24 cellular contexts compared by ENCODE assay signal in the genomic region with DNA sequence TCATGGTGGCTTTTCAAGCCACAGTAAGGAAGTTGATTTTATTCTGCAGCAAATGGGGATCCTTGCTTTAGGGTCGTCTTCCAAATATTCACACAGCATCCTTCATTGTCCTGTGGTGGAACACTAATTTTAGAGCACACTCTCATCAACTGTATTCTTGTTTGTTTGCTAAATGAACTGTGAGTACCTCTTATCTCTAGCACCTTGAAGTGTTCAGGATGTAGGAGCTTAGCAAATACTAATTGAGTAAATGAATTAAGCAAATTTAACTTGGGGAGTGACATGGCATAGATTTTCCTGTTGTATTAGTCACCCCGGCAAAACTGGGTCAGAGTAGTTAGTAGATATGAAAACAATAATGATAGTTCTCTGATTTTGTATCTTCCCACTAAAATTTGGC.
DNase-seq lines count a peak whose midpoint lies in the region; ATAC-seq, FAIRE-seq and TF ChIP-seq lines count a peak whose summit lies in the region.
"Had no signal": no experiment of that assay in that cellular context is flagged by ENCODE, and none has a peak within 500 bp of the region (broad histone marks: within the 10 kb centered on the region; RNA-seq: fewer than 3 reads in every experiment).

No MANE protein-coding gene starts in this region.

- no peak for TF ChIP-seq POLR2A in A549 (IDR thresholded peaks at IDR 0.05; ENCODE audit: low read length)

- DNase-seq in DMS53 (lab: John Stamatoyannopoulos, UW) (peak; percentile 32), DMS53 treated with DMSO at 0.1 percent for 48 hours (lab: John Stamatoyannopoulos, UW; ENCODE audit: unreplicated experiment) (no peak), A549 (ENCODE audit: low read depth in 1 of 2, low spot score in 1 of 2) (no peak), left lung (no peak), upper lobe of right lung (no peak), mesenteric fat pad (ENCODE audit: low spot score) (no peak), T1000 (lab: John Stamatoyannopoulos, UW) (no peak)
- DNase-seq: ACHN; AML-193; BE2C; CD4-positive, alpha-beta T cell; CD8-positive, alpha-beta memory T cell; DMS 273 treated with DMSO at 0.1 percent for 48 hours; DND-41; GOT3; HFFc6 had no signal

- H3K4me1 ChIP-seq in A549 (no peaks in the 10 kb centered on the region), left lung (no peaks in the 10 kb centered on the region), upper lobe of right lung (no peaks in the 10 kb centered on the region)
- H3K4me1 ChIP-seq: BE2C; BLaER1 treated with 17β-estradiol and CSF1 and Interleukin-3, amounts not matched to agents 10 nM and 100 nM; HAP-1 had no signal

- TF ChIP-seq RAD21 in A549 (conservative IDR thresholded peaks at IDR 0.05 in 1 of 2, IDR thresholded peaks at IDR 0.05 in 1 of 2) = no peak

- H3K27me3 ChIP-seq in left lung (no peaks in the 10 kb centered on the region), upper lobe of right lung (no peaks in the 10 kb centered on the region)
- H3K27me3 ChIP-seq: BE2C had no signal

- H3K36me3 ChIP-seq in left lung (no peaks in the 10 kb centered on the region), upper lobe of right lung (no peaks in the 10 kb centered on the region)
- H3K36me3 ChIP-seq: BE2C; BLaER1 treated with 17β-estradiol and CSF1 and Interleukin-3, amounts not matched to agents 10 nM and 100 nM; HAP-1 had no signal

- H3K27ac ChIP-seq in A549 = no peak overlapping the region
- H3K27ac ChIP-seq in left lung = no peak overlapping the region
- H3K27ac ChIP-seq in upper lobe of right lung = no peak overlapping the region
- H3K27ac ChIP-seq: 22Rv1; BLaER1 treated with 17β-estradiol and CSF1 and Interleukin-3, amounts not matched to agents 10 nM and 100 nM had no signal

- H3K4me3 ChIP-seq in A549 = no peak overlapping the region
- no peak overlapping the region for H3K4me3 ChIP-seq in left lung
- H3K4me3 ChIP-seq in upper lobe of right lung = no peak overlapping the region
- H3K4me3 ChIP-seq: BLaER1 treated with 17β-estradiol and CSF1 and Interleukin-3, amounts not matched to agents 10 nM and 100 nM; HAP-1 had no signal

- intact Hi-C loops in left lung (cut with DNase I) = no loop called here
- intact Hi-C loops in upper lobe of right lung (cut with DNase I) = no loop called here

- CTCF ChIA-PET in A549 (lab: Yijun Ruan, JAX) = no interaction called here

- no peak for ATAC-seq in A549
- peak; percentile 82 for ATAC-seq in left lung
- peak; percentile 45 for ATAC-seq in upper lobe of right lung

- 3% methylated on average over 2 of the region's 2 CpGs for WGBS in A549 (ENCODE audit: missing lambda C conversion rate)

- FAIRE-seq in A549 (lab: Jason Lieb, UNC) = peak; percentile 63
- FAIRE-seq: A204.1, D721Med, G401.6, GM12892, H54 had no signal

- no peak for TF ChIP-seq CTCF in A549 (IDR thresholded peaks at IDR 0.05)
- no peak for TF ChIP-seq CTCF in left lung (IDR thresholded peaks at IDR 0.05)
- TF ChIP-seq CTCF in upper lobe of right lung (IDR thresholded peaks at IDR 0.05) = no peak

- TF ChIP-seq EP300 in A549 (IDR thresholded peaks at IDR 0.05) = no peak

- H3K9me3 ChIP-seq in A549 = no peaks in the 10 kb centered on the region
- H3K9me3 ChIP-seq in left lung = no peaks in the 10 kb centered on the region
- H3K9me3 ChIP-seq in upper lobe of right lung = no peaks in the 10 kb centered on the region
- H3K9me3 ChIP-seq: BE2C; BLaER1 treated with 17β-estradiol and CSF1 and Interleukin-3, amounts not matched to agents 10 nM and 100 nM; HAP-1 had no signal

- POLR2A ChIA-PET in A549 (lab: Yijun Ruan, JAX) = no interaction called here

- no peak overlapping the region for H3K4me2 ChIP-seq in A549
- H3K4me2 ChIP-seq: BLaER1 treated with 17β-estradiol and CSF1 and Interleukin-3, amounts not matched to agents 10 nM and 100 nM had no signal

TF ChIP-seq in A549, 52 proteins besides CTCF, POLR2A, EP300 and RAD21:
- TF ChIP-seq, protein P1, sequence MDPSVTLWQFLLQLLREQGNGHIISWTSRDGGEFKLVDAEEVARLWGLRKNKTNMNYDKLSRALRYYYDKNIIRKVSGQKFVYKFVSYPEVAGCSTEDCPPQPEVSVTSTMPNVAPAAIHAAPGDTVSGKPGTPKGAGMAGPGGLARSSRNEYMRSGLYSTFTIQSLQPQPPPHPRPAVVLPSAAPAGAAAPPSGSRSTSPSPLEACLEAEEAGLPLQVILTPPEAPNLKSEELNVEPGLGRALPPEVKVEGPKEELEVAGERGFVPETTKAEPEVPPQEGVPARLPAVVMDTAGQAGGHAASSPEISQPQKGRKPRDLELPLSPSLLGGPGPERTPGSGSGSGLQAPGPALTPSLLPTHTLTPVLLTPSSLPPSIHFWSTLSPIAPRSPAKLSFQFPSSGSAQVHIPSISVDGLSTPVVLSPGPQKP (IDR thresholded peaks at IDR 0.05; ENCODE audit: low read depth, low read length) = no peak
- no peak for TF ChIP-seq HOXA7 (CRISPR knock-in tag; IDR thresholded peaks at IDR 0.05)
- TF ChIP-seq HEYL (CRISPR knock-in tag; IDR thresholded peaks at IDR 0.05) = no peak
- TF ChIP-seq MAZ (IDR thresholded peaks at IDR 0.05; ENCODE audit: borderline replicate concordance, low read depth, low read length) = no peak
- no peak for TF ChIP-seq CHD4 (IDR thresholded peaks at IDR 0.05; ENCODE audit: borderline replicate concordance)
- no peak for TF ChIP-seq POLR2AphosphoS2 (conservative IDR thresholded peaks at IDR 0.05; ENCODE audit: low read length)
- TF ChIP-seq, protein P2, sequence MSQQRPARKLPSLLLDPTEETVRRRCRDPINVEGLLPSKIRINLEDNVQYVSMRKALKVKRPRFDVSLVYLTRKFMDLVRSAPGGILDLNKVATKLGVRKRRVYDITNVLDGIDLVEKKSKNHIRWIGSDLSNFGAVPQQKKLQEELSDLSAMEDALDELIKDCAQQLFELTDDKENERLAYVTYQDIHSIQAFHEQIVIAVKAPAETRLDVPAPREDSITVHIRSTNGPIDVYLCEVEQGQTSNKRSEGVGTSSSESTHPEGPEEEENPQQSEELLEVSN (IDR thresholded peaks at IDR 0.05; ENCODE audit: borderline replicate concordance, low read depth) = no peak
- TF ChIP-seq ZSCAN20 (CRISPR knock-in tag; IDR thresholded peaks at IDR 0.05) = no peak
- TF ChIP-seq, protein P3, sequence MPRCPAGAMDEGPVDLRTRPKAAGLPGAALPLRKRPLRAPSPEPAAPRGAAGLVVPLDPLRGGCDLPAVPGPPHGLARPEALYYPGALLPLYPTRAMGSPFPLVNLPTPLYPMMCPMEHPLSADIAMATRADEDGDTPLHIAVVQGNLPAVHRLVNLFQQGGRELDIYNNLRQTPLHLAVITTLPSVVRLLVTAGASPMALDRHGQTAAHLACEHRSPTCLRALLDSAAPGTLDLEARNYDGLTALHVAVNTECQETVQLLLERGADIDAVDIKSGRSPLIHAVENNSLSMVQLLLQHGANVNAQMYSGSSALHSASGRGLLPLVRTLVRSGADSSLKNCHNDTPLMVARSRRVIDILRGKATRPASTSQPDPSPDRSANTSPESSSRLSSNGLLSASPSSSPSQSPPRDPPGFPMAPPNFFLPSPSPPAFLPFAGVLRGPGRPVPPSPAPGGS (IDR thresholded peaks at IDR 0.05) = no peak
- no peak for TF ChIP-seq RNF2 (IDR thresholded peaks at IDR 0.05; ENCODE audit: borderline replicate concordance, low read depth)
- TF ChIP-seq, protein P4, sequence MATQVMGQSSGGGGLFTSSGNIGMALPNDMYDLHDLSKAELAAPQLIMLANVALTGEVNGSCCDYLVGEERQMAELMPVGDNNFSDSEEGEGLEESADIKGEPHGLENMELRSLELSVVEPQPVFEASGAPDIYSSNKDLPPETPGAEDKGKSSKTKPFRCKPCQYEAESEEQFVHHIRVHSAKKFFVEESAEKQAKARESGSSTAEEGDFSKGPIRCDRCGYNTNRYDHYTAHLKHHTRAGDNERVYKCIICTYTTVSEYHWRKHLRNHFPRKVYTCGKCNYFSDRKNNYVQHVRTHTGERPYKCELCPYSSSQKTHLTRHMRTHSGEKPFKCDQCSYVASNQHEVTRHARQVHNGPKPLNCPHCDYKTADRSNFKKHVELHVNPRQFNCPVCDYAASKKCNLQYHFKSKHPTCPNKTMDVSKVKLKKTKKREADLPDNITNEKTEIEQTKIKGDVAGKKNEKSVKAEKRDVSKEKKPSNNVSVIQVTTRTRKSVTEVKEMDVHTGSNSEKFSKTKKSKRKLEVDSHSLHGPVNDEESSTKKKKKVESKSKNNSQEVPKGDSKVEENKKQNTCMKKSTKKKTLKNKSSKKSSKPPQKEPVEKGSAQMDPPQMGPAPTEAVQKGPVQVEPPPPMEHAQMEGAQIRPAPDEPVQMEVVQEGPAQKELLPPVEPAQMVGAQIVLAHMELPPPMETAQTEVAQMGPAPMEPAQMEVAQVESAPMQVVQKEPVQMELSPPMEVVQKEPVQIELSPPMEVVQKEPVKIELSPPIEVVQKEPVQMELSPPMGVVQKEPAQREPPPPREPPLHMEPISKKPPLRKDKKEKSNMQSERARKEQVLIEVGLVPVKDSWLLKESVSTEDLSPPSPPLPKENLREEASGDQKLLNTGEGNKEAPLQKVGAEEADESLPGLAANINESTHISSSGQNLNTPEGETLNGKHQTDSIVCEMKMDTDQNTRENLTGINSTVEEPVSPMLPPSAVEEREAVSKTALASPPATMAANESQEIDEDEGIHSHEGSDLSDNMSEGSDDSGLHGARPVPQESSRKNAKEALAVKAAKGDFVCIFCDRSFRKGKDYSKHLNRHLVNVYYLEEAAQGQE (IDR thresholded peaks at IDR 0.05) = no peak
- TF ChIP-seq KDM1A (IDR thresholded peaks at IDR 0.05; ENCODE audit: low read depth) = no peak
- no peak for TF ChIP-seq RARB (CRISPR knock-in tag; IDR thresholded peaks at IDR 0.05)
- TF ChIP-seq, protein P5, sequence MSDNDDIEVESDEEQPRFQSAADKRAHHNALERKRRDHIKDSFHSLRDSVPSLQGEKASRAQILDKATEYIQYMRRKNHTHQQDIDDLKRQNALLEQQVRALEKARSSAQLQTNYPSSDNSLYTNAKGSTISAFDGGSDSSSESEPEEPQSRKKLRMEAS (IDR thresholded peaks at IDR 0.05) = no peak
TF ChIP-seq in A549: peak in this region for 0.

Comparison
In these comparisons a context has a peak if more than half of its experiments do, and no peak if none do; other contexts are left out.
1. ATAC-seq: peak in left lung (single experiment) and upper lobe of right lung (single experiment); none in A549 (0 of 2).